Comparison of ENCODE assay signal across 1 cellular context in the genomic region with DNA sequence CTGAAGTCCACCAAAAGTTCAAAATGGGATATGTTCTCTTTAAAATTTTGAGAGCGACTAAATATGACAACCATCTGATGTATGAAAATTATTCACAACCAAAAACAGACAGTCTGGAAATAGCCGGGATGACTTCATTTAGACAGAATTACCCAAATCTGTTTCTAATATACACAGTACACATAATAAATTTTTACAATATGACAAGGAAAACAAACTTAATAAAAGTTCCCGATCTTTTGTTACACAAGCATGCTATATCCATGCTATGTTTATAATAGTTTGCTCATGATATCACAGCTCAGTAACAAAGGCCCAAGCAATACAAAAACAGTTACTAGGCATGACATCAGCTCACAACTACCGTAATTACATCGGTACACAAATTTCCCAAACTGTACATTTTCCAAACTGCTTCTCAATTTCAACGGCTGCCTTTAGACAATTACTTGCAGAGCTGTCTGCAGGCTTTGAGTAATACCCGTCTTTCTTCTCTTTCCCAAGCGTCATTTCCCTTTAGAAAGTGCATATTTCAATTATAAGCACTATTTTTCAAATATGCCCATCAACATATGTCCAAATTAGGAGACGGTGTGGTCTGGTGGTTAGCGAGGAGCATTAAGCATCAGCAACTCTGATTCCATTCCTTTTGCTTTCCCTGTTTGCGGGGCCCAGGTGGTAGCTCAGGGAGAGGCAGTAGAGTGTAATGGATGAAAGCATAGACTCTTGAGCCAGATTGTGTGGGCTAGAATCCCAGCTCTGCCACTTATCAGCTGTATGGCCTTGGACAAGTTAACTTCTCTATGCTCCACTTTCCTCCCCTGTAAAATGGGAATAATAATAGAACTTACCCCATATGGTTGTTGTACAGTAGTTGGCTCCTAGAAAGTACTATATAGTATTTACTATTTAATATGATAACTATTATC.
TF ChIP-seq lines count a peak whose summit lies in the region.

No MANE protein-coding gene starts in this region.

TF ChIP-seq in SK-N-SH treated with all-trans-retinoic acid at 6 μM for 48 hours, 23 proteins besides CTCF, POLR2A, EP300 and RAD21 (continued from another document):
- TF ChIP-seq, protein P1, sequence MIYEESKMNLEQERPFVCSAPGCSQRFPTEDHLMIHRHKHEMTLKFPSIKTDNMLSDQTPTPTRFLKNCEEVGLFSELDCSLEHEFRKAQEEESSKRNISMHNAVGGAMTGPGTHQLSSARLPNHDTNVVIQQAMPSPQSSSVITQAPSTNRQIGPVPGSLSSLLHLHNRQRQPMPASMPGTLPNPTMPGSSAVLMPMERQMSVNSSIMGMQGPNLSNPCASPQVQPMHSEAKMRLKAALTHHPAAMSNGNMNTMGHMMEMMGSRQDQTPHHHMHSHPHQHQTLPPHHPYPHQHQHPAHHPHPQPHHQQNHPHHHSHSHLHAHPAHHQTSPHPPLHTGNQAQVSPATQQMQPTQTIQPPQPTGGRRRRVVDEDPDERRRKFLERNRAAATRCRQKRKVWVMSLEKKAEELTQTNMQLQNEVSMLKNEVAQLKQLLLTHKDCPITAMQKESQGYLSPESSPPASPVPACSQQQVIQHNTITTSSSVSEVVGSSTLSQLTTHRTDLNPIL (CRISPR knock-in tag; IDR thresholded peaks at IDR 0.05; ENCODE audit: low read depth), result peak; percentile 95
- TF ChIP-seq ZC3H10 (CRISPR knock-in tag; IDR thresholded peaks at IDR 0.05) (no peak), ZNF8 (CRISPR knock-in tag; IDR thresholded peaks at IDR 0.05) (no peak), TCF4 (CRISPR knock-in tag; IDR thresholded peaks at IDR 0.05; ENCODE audit: borderline replicate concordance) (peak; percentile 76), ZNF565 (CRISPR knock-in tag; conservative IDR thresholded peaks at IDR 0.05; ENCODE audit: low read depth) (no peak), ZFP30 (CRISPR knock-in tag; IDR thresholded peaks at IDR 0.05) (no peak), ZFP3 (CRISPR knock-in tag; IDR thresholded peaks at IDR 0.05) (no peak)
